ENCODE assay signal across 31 cellular contexts in genomic region chr4:8087921-8088495, GRCh38.
"Had no signal": no experiment of that assay in that cellular context is flagged by ENCODE, and none has a peak within 500 bp of the region (broad histone marks: within the 10 kb centered on the region; RNA-seq: fewer than 3 reads in every experiment).

No MANE protein-coding gene starts in this region.

- H3K4me2 ChIP-seq: KMS-11 had no signal

- H3K27me3 Mint-ChIP-seq: activated B cell treated with CpG ODN at 0.5 μM for 24 hours; activated CD4-positive, alpha-beta memory T cell treated with anti-CD3 and anti-CD28 coated beads, Interleukin-2, amount 10 ng/mL, durations not matched to agents 7 days and 5 days; activated CD8-positive, alpha-beta memory T cell treated with anti-CD3 and anti-CD28 coated beads, Interleukin-2, amount 10 ng/mL, durations not matched to agents 7 days and 5 days; activated naive CD8-positive, alpha-beta T cell; activated naive CD8-positive, alpha-beta T cell treated with anti-CD3 and anti-CD28 coated beads, Interleukin-2, amount 50 U/mL, for 24 hours; central memory CD8-positive, alpha-beta T cell had no signal

- ATAC-seq: activated CD8-positive, alpha-beta memory T cell treated with anti-CD3 and anti-CD28 coated beads, Interleukin-2, amount 10 ng/mL, durations not matched to agents 7 days and 5 days; activated naive CD8-positive, alpha-beta T cell treated with anti-CD3 and anti-CD28 coated beads, Interleukin-2, amount 50 U/mL, for 24 hours; Panc1 had no signal

- H3K4me1 Mint-ChIP-seq: activated B cell treated with CpG ODN at 0.5 μM for 24 hours; activated CD4-positive, alpha-beta memory T cell treated with anti-CD3 and anti-CD28 coated beads, Interleukin-2, amount 10 ng/mL, durations not matched to agents 7 days and 5 days; activated CD8-positive, alpha-beta memory T cell treated with anti-CD3 and anti-CD28 coated beads, Interleukin-2, amount 10 ng/mL, durations not matched to agents 7 days and 5 days; activated naive CD4-positive, alpha-beta T cell treated with anti-CD3 and anti-CD28 coated beads, Interleukin-2, amount 10 ng/mL, durations not matched to agents 7 days and 5 days had no signal

- H3K27ac Mint-ChIP-seq: activated B cell treated with CpG ODN at 0.5 μM for 24 hours; activated CD4-positive, alpha-beta memory T cell treated with anti-CD3 and anti-CD28 coated beads, Interleukin-2, amount 10 ng/mL, durations not matched to agents 7 days and 5 days; activated CD8-positive, alpha-beta memory T cell treated with anti-CD3 and anti-CD28 coated beads, Interleukin-2, amount 10 ng/mL, durations not matched to agents 7 days and 5 days; activated naive CD4-positive, alpha-beta T cell treated with anti-CD3 and anti-CD28 coated beads, Interleukin-2, amount 10 ng/mL, durations not matched to agents 7 days and 5 days; activated naive CD8-positive, alpha-beta T cell; activated naive CD8-positive, alpha-beta T cell treated with anti-CD3 and anti-CD28 coated beads, Interleukin-2, amount 50 U/mL, for 24 hours; brain had no signal

- H3K4me3 Mint-ChIP-seq: activated B cell treated with CpG ODN at 0.5 μM for 24 hours; activated CD4-positive, alpha-beta memory T cell treated with anti-CD3 and anti-CD28 coated beads, Interleukin-2, amount 10 ng/mL, durations not matched to agents 7 days and 5 days; activated CD8-positive, alpha-beta memory T cell treated with anti-CD3 and anti-CD28 coated beads, Interleukin-2, amount 10 ng/mL, durations not matched to agents 7 days and 5 days; activated naive CD4-positive, alpha-beta T cell treated with anti-CD3 and anti-CD28 coated beads, Interleukin-2, amount 10 ng/mL, durations not matched to agents 7 days and 5 days; activated naive CD8-positive, alpha-beta T cell; activated naive CD8-positive, alpha-beta T cell treated with anti-CD3 and anti-CD28 coated beads, Interleukin-2, amount 50 U/mL, for 24 hours; brain; central memory CD8-positive, alpha-beta T cell had no signal

- H3K36me3 Mint-ChIP-seq: activated CD8-positive, alpha-beta memory T cell treated with anti-CD3 and anti-CD28 coated beads, Interleukin-2, amount 10 ng/mL, durations not matched to agents 7 days and 5 days; activated naive CD4-positive, alpha-beta T cell treated with anti-CD3 and anti-CD28 coated beads, Interleukin-2, amount 10 ng/mL, durations not matched to agents 7 days and 5 days; activated naive CD8-positive, alpha-beta T cell; brain had no signal

- H3K9me3 Mint-ChIP-seq: activated CD4-positive, alpha-beta memory T cell treated with anti-CD3 and anti-CD28 coated beads, Interleukin-2, amount 10 ng/mL, durations not matched to agents 7 days and 5 days; activated naive CD8-positive, alpha-beta T cell treated with anti-CD3 and anti-CD28 coated beads, Interleukin-2, amount 50 U/mL, for 24 hours; central memory CD8-positive, alpha-beta T cell had no signal

- DNase-seq: activated B cell treated with CpG ODN at 0.5 μM for 24 hours; activated CD4-positive, alpha-beta memory T cell treated with anti-CD3 and anti-CD28 coated beads, Interleukin-2, amount 10 ng/mL, durations not matched to agents 7 days and 5 days; activated CD4-positive, alpha-beta T cell treated with anti-CD3 and anti-CD28 coated beads for 1 hour; activated CD4-positive, alpha-beta T cell treated with anti-CD3 and anti-CD28 coated beads for 48 hours; activated CD8-positive, alpha-beta memory T cell treated with anti-CD3 and anti-CD28 coated beads for 24 hours; activated CD8-positive, alpha-beta memory T cell treated with anti-CD3 and anti-CD28 coated beads, Interleukin-2, amount 10 ng/mL, durations not matched to agents 7 days and 5 days; activated CD8-positive, alpha-beta memory T cell treated with anti-CD3 and anti-CD28 coated beads, Interleukin-2, amount 50 U/mL, for 48 hours; activated effector memory CD4-positive, alpha-beta T cell treated with Interleukin-2 at 50 U/mL for 16 hours; activated naive CD4-positive, alpha-beta T cell treated with anti-CD3 and anti-CD28 coated beads, Interleukin-2, amount 10 ng/mL, durations not matched to agents 7 days and 5 days; activated naive CD8-positive, alpha-beta T cell treated with anti-CD3 and anti-CD28 coated beads, Interleukin-2, amount 50 U/mL, for 24 hours; activated T-cell treated with anti-CD3 and anti-CD28 coated beads, Interleukin-2, amount 50 U/mL, for 48 hours; anterior cingulate cortex; MM.1S; MV-4-11; NCI-H1092; NCI-H1436 treated with DMSO at 0.1 percent for 48 hours; NCI-H1694 treated with DMSO at 0.1 percent for 48 hours; NCI-H2029; NCI-H345; NCI-H524 treated with DMSO at 0.1 percent for 48 hours; RPMI8226; SW 1271; T-helper 1 cell; T-helper 2 cell; T-helper 9 cell had no signal

- H3K27ac ChIP-seq: KMS-11, VCaP had no signal

- H3K9ac ChIP-seq: KMS-11 had no signal
